Comparison of ENCODE assay signal across 19 cellular contexts in genomic region chr5:158340608-158341007, GRCh38.
DNase-seq lines count a peak whose midpoint lies in the region; ATAC-seq and TF ChIP-seq lines count a peak whose summit lies in the region.
"Had no signal": no experiment of that assay in that cellular context is flagged by ENCODE, and none has a peak within 500 bp of the region (broad histone marks: within the 10 kb centered on the region; RNA-seq: fewer than 3 reads in every experiment).

No MANE protein-coding gene starts in this region.

- no peaks in the 10 kb centered on the region for H3K4me1 ChIP-seq in heart right ventricle
- peaks cover 12% of the 10 kb centered on the region for H3K4me1 ChIP-seq in adipocyte (ENCODE audit: control insufficient read depth, insufficient read depth, low read length)
- H3K4me1 ChIP-seq: A549, HAP-1 had no signal

- WGBS in heart right ventricle, 2 donors = 75 to 76% methylated on average over 1 of the region's 1 CpG

- H3K27me3 ChIP-seq in heart right ventricle (no peaks in the 10 kb centered on the region), adipocyte (replicated peaks; ENCODE audit: control insufficient read depth, insufficient read depth, low read length) (no peaks in the 10 kb centered on the region)

- H3K4me3 ChIP-seq in heart right ventricle (no peak overlapping the region), adipocyte (ENCODE audit: low read length) (no peak overlapping the region)
- H3K4me3 ChIP-seq: A549, HAP-1 had no signal

- H3K36me3 ChIP-seq in heart right ventricle (no peaks in the 10 kb centered on the region), adipocyte (ENCODE audit: control insufficient read depth, insufficient read depth, low read length, severe bottlenecking) (no peaks in the 10 kb centered on the region)
- H3K36me3 ChIP-seq: HAP-1 had no signal

- TF ChIP-seq CTCF in heart right ventricle (IDR thresholded peaks at IDR 0.05) = no peak

- DNase-seq in Right ventricle myocardium superior (no peak), heart right ventricle (no peak), adipocyte (ENCODE audit: low read depth) (peak; percentile 1), sciatic nerve (ENCODE audit: low spot score) (no peak)
- DNase-seq: 8988T; ACHN; C1 segment of cervical spinal cord; Calu3; CD4-positive, alpha-beta memory T cell; COR-L47; DMS53; DMS79 treated with DMSO at 0.1 percent for 48 hours; GF-D8; GOT3; HFFc6 had no signal

- H3K9ac ChIP-seq in adipocyte (ENCODE audit: low read length) = no peak overlapping the region

- no peak overlapping the region for H3K27ac ChIP-seq in heart right ventricle
- H3K27ac ChIP-seq: A549 had no signal

- intact Hi-C loops in Right ventricle myocardium superior (cut with DNase I) (no loop called here), heart right ventricle (cut with DNase I) (no loop called here), sciatic nerve (cut with DNase I) (no loop called here)

- H3K9me3 ChIP-seq in heart right ventricle = peaks cover 0 to 20% (median 6%) of the 10 kb centered on the region in 11 donors
- H3K9me3 ChIP-seq in adipocyte (ENCODE audit: control insufficient read depth, low read length) = peaks cover 9% of the 10 kb centered on the region
- H3K9me3 ChIP-seq: A549, HAP-1 had no signal

- ATAC-seq in Right ventricle myocardium superior (ENCODE audit: poor library complexity) = peak; percentile 25
- ATAC-seq in heart right ventricle = no peak
- ATAC-seq in sciatic nerve = peak; percentile 32
- no peak for ATAC-seq in GM19455 (IDR thresholded peaks at IDR 0.05; ENCODE audit: unreplicated experiment)
- no peak for ATAC-seq in HG03097 (IDR thresholded peaks at IDR 0.05; ENCODE audit: low FRiP score, unreplicated experiment)
- ATAC-seq: A549 had no signal

Comparison
In these comparisons a context has a peak if more than half of its experiments do, and no peak if none do; other contexts are left out.
1. ATAC-seq: peak in Right ventricle myocardium superior (single experiment) and sciatic nerve (single experiment); none in heart right ventricle (0 of 8), GM19455 (single experiment) and HG03097 (single experiment).